16 cellular contexts compared by ENCODE assay signal in genomic region chr6:131059486-131059885, GRCh38. TPM values are rescaled to one million over a fixed set of nuclear protein-coding genes. Genes with fewer than 3 reads are reported as not detected.
DNase-seq lines count a peak whose midpoint lies in the region; ATAC-seq, FAIRE-seq and TF ChIP-seq lines count a peak whose summit lies in the region.
"Had no signal": no experiment of that assay in that cellular context is flagged by ENCODE, and none has a peak within 500 bp of the region (broad histone marks: within the 10 kb centered on the region; RNA-seq: fewer than 3 reads in every experiment).

No MANE protein-coding gene starts in this region.

- TF ChIP-seq CTCF in WI38 (IDR thresholded peaks at IDR 0.05; ENCODE audit: low read depth, low read length): no peak
- no peak for TF ChIP-seq CTCF in fibroblast of the aortic adventitia (IDR thresholded peaks at IDR 0.05; ENCODE audit: insufficient read depth, low read length)
- TF ChIP-seq CTCF in smooth muscle cell (IDR thresholded peaks at IDR 0.05; ENCODE audit: borderline replicate concordance, insufficient read depth, poor library complexity, severe bottlenecking): no peak
- TF ChIP-seq CTCF in glutamatergic neuron (IDR thresholded peaks at IDR 0.05; ENCODE audit: partially characterized antibody, unreplicated experiment): no peak
- no peak for TF ChIP-seq CTCF in uterus (IDR thresholded peaks at IDR 0.05)
- no peak for TF ChIP-seq CTCF in esophagus muscularis mucosa (IDR thresholded peaks at IDR 0.05)

- H3K4me1 ChIP-seq in smooth muscle cell (ENCODE audit: low read depth) (peaks cover 19% of the 10 kb centered on the region), uterus (no peaks in the 10 kb centered on the region), esophagus muscularis mucosa (peaks cover 7 to 33% (median 22%) of the 10 kb centered on the region in 4 donors)

- no peak overlapping the region for H3K4me3 Mint-ChIP-seq in glutamatergic neuron (ENCODE audit: unreplicated experiment)
- H3K4me3 Mint-ChIP-seq in activated T-helper 17 cell treated with anti-CD3 and anti-CD28 coated beads, Interleukin-2, amount 50 U/mL, for 72 hours: no peak overlapping the region

- H3K4me2 ChIP-seq in smooth muscle cell: peak overlapping the region; percentile 83

- H3K9ac ChIP-seq in smooth muscle cell (ENCODE audit: low read depth): no peak overlapping the region

- peaks cover 3% of the 10 kb centered on the region for H3K27me3 Mint-ChIP-seq in glutamatergic neuron (ENCODE audit: unreplicated experiment)
- no peaks in the 10 kb centered on the region for H3K27me3 Mint-ChIP-seq in activated T-helper 17 cell treated with anti-CD3 and anti-CD28 coated beads, Interleukin-2, amount 50 U/mL, for 72 hours

- no peak for TF ChIP-seq POLR2A in uterus (IDR thresholded peaks at IDR 0.05)
- TF ChIP-seq POLR2A in esophagus muscularis mucosa (IDR thresholded peaks at IDR 0.05; ENCODE audit: low read depth): no peak

- H3K9me3 ChIP-seq in smooth muscle cell (replicated peaks; ENCODE audit: low read depth): peaks cover 11% of the 10 kb centered on the region
- peaks cover 0 to 12% of the 10 kb centered on the region in 2 donors for H3K9me3 ChIP-seq in uterus
- peaks cover 0 to 20% (median 17%) of the 10 kb centered on the region in 4 donors for H3K9me3 ChIP-seq in esophagus muscularis mucosa

- H3K4me3 ChIP-seq in WI38 (ENCODE audit: low read depth, low read length): peak overlapping the region; percentile 93
- no peak overlapping the region for H3K4me3 ChIP-seq in fibroblast of the aortic adventitia (ENCODE audit: low read depth, low read length)
- H3K4me3 ChIP-seq in smooth muscle cell: no peak overlapping the region
- H3K4me3 ChIP-seq in uterus: no peak overlapping the region
- H3K4me3 ChIP-seq in esophagus muscularis mucosa: no peak overlapping the region
- H3K4me3 ChIP-seq: lower lobe of right lung had no signal

- H3K36me3 ChIP-seq in smooth muscle cell (ENCODE audit: low read depth) (peaks cover 5% of the 10 kb centered on the region), uterus (no peaks in the 10 kb centered on the region), esophagus muscularis mucosa (no peaks in the 10 kb centered on the region)
- H3K36me3 ChIP-seq: lower lobe of right lung had no signal

- WGBS in smooth muscle cell (ENCODE audit: low lambda C conversion rate): 51% methylated on average over 4 of the region's 4 CpGs
- 79% methylated on average over 4 of the region's 4 CpGs for WGBS in esophagus muscularis mucosa

- H2AFZ ChIP-seq in smooth muscle cell (ENCODE audit: low read depth): no peak overlapping the region

- H3K27ac ChIP-seq in smooth muscle cell (ENCODE audit: low read depth) (peak overlapping the region; percentile 73), uterus (no peak overlapping the region), esophagus muscularis mucosa (replicated peaks in 1 of 4) (no peak overlapping the region)
- H3K27ac ChIP-seq: lower lobe of right lung had no signal

- intact Hi-C loops in uterus (cut with DNase I; ENCODE audit: low total_unique reads) (no loop called here), esophagus muscularis mucosa (cut with DNase I) (no loop called here)

- TF ChIP-seq EP300 in esophagus muscularis mucosa (IDR thresholded peaks at IDR 0.05): no peak

- H3K27ac Mint-ChIP-seq in glutamatergic neuron (ENCODE audit: unreplicated experiment): no peak overlapping the region
- H3K27ac Mint-ChIP-seq in activated T-helper 17 cell treated with anti-CD3 and anti-CD28 coated beads, Interleukin-2, amount 50 U/mL, for 72 hours: no peak overlapping the region

- ATAC-seq in activated T-helper 17 cell treated with anti-CD3 and anti-CD28 coated beads, Interleukin-2, amount 50 U/mL, for 72 hours (replicated peaks): no peak
- ATAC-seq: HCT116; lower lobe of right lung; Right ventricle myocardium inferior; stimulated activated naive CD8-positive, alpha-beta T cell treated with anti-CD3 and anti-CD28 coated beads, Interleukin-15, Interleukin-2, amounts not matched to agents 100 U/mL and 50 U/mL, for 24 hours had no signal

- H3K9me3 Mint-ChIP-seq in glutamatergic neuron (ENCODE audit: unreplicated experiment): peaks cover 5% of the 10 kb centered on the region
- peaks cover 2% of the 10 kb centered on the region for H3K9me3 Mint-ChIP-seq in activated T-helper 17 cell treated with anti-CD3 and anti-CD28 coated beads, Interleukin-2, amount 50 U/mL, for 72 hours

- H3K79me2 ChIP-seq in smooth muscle cell (ENCODE audit: low read depth): peaks cover 57% of the 10 kb centered on the region

- FAIRE-seq in GM19239 (lab: Jason Lieb, UNC): peak; percentile 79
- FAIRE-seq: TTC549 had no signal

- no peaks in the 10 kb centered on the region for H3K27me3 ChIP-seq in smooth muscle cell (ENCODE audit: low read depth)
- H3K27me3 ChIP-seq in uterus: no peaks in the 10 kb centered on the region
- H3K27me3 ChIP-seq in esophagus muscularis mucosa: no peaks in the 10 kb centered on the region

- peaks cover 10% of the 10 kb centered on the region for H3K4me1 Mint-ChIP-seq in glutamatergic neuron (ENCODE audit: low read depth, unreplicated experiment)
- H3K4me1 Mint-ChIP-seq in activated T-helper 17 cell treated with anti-CD3 and anti-CD28 coated beads, Interleukin-2, amount 50 U/mL, for 72 hours: peaks cover 16% of the 10 kb centered on the region

- peaks cover 4% of the 10 kb centered on the region for H3K36me3 Mint-ChIP-seq in glutamatergic neuron (ENCODE audit: unreplicated experiment)
- no peaks in the 10 kb centered on the region for H3K36me3 Mint-ChIP-seq in activated T-helper 17 cell treated with anti-CD3 and anti-CD28 coated beads, Interleukin-2, amount 50 U/mL, for 72 hours (ENCODE audit: low read depth)

- H3F3A ChIP-seq in smooth muscle cell (ENCODE audit: low read depth): peaks cover 14% of the 10 kb centered on the region

- no peak for DNase-seq in GM19239 (ENCODE audit: insufficient read length, low spot score)
- peak; percentile 63 for DNase-seq in fibroblast of the aortic adventitia (ENCODE audit: low read depth)
- DNase-seq in smooth muscle cell (lab: John Stamatoyannopoulos, UW; ENCODE audit: unreplicated experiment): no peak
- no peak for DNase-seq in glutamatergic neuron
- no peak for DNase-seq in uterus
- no peak for DNase-seq in esophagus muscularis mucosa (ENCODE audit: extremely low spot score)
- DNase-seq: activated naive CD4-positive, alpha-beta T cell; lower lobe of right lung; NCI-H2081; NCI-H82; stimulated activated naive CD8-positive, alpha-beta T cell treated with anti-CD3 and anti-CD28 coated beads, Interleukin-15, Interleukin-2, amounts not matched to agents 100 U/mL and 50 U/mL, for 24 hours had no signal

- peaks cover 7% of the 10 kb centered on the region for H4K20me1 ChIP-seq in smooth muscle cell (ENCODE audit: low read depth)

RNA-seq across cellular contexts. Expression of gene EPB41L2, which starts 3.6 kb away (rescaled TPM):
- total RNA-seq in fibroblast of the aortic adventitia (ENCODE audit: low replicate concordance): 117 and 130 TPM in 2 replicates
- total RNA-seq in smooth muscle cell: 44.6 and 52.9 TPM in 2 replicates
- polyA plus RNA-seq in smooth muscle cell: 40.2 and 44.2 TPM in 2 replicates
- 36.2 TPM for total RNA-seq in glutamatergic neuron (ENCODE audit: unreplicated experiment)
- 100 to 1,000 TPM in 3 of 4 donors, 10 to 100 TPM in 1; 72.5 to 237 (median 148) TPM for total RNA-seq in uterus
- total RNA-seq in activated T-helper 17 cell treated with anti-CD3 and anti-CD28 coated beads, Interleukin-2, amount 50 U/mL, for 72 hours: 10 to 100 TPM; 31.0 to 49.3 TPM
- total RNA-seq in esophagus muscularis mucosa: 10 to 100 TPM; 60.1 to 87.2 (median 67.4) TPM
